Comparison of ENCODE assay signal across 13 cellular contexts in genomic region chr10:24891823-24892222, GRCh38.
A peak's percentile ranks its signal among the peaks of the same experiment; 100 is the strongest.
DNase-seq lines count a peak whose midpoint lies in the region; ATAC-seq and TF ChIP-seq lines count a peak whose summit lies in the region.
"Had no signal": no experiment of that assay in that cellular context is flagged by ENCODE, and none has a peak within 500 bp of the region (broad histone marks: within the 10 kb centered on the region; RNA-seq: fewer than 3 reads in every experiment).

No MANE protein-coding gene starts in this region.

- H3K27ac ChIP-seq in RWPE1 = peak overlapping the region; percentile 71

- CTCF ChIA-PET in RWPE1 (lab: Yijun Ruan, JAX) = no interaction called here

- no peak for ATAC-seq in GM21526 (IDR thresholded peaks at IDR 0.05; ENCODE audit: low FRiP score, unreplicated experiment)

- peak; percentile 19 for DNase-seq in NCI-H345 (lab: John Stamatoyannopoulos, UW)
- no peak for DNase-seq in NCI-H345 treated with DMSO at 0.1 percent for 48 hours (lab: John Stamatoyannopoulos, UW; ENCODE audit: unreplicated experiment)
- no peak for DNase-seq in RWPE1 (ENCODE audit: low spot score)
- peak; percentile 59 for DNase-seq in fibroblast of gingiva (ENCODE audit: low read depth)
- DNase-seq in NCI-H2107 (lab: John Stamatoyannopoulos, UW) = no peak
- DNase-seq in activated T-cell treated with anti-CD3 and anti-CD28 coated beads, Interleukin-2, amount 50 U/mL, for 48 hours = no peak
- DNase-seq in COLO668 (lab: John Stamatoyannopoulos, UW; ENCODE audit: unreplicated experiment) = no peak
- DNase-seq: activated CD4-positive, alpha-beta T cell treated with anti-CD3 and anti-CD28 coated beads, Interleukin-2, amount 50 U/mL, for 1 hour; activated naive CD4-positive, alpha-beta T cell; dorsolateral prefrontal cortex; NCI-H524 treated with DMSO at 0.1 percent for 48 hours; posterior cingulate gyrus had no signal

- TF ChIP-seq CTCF in RWPE1 (conservative IDR thresholded peaks at IDR 0.05; ENCODE audit: low read depth) = no peak

- POLR2A ChIA-PET in RWPE1 (lab: Yijun Ruan, JAX; ENCODE audit: low non-redundant PET) = no interaction called here

Comparison
In these comparisons a context has a peak if more than half of its experiments do, and no peak if none do; other contexts are left out.
1. DNase-seq: peak in NCI-H345 (single experiment) and fibroblast of gingiva (single experiment); none in NCI-H345 treated with DMSO at 0.1 percent for 48 hours (single experiment), RWPE1 (single experiment), NCI-H2107 (single experiment), activated T-cell treated with anti-CD3 and anti-CD28 coated beads, Interleukin-2, amount 50 U/mL, for 48 hours (0 of 2) and COLO668 (single experiment).